In genomic region chr3:107855710-107856109, GRCh38 we compare ENCODE assay signal across 8 cellular contexts.
DNase-seq lines count a peak whose midpoint lies in the region; ATAC-seq, FAIRE-seq and TF ChIP-seq lines count a peak whose summit lies in the region.

No MANE protein-coding gene starts in this region.

- TF ChIP-seq CTCF in GM06990 (IDR thresholded peaks at IDR 0.05; ENCODE audit: insufficient read depth, low read length, poor library complexity, severe bottlenecking) (peak; percentile 43), RWPE2 (IDR thresholded peaks at IDR 0.05; ENCODE audit: poor library complexity, severe bottlenecking) (peak; percentile 9), keratinocyte (optimal IDR thresholded peaks at IDR 0.05 in 1 of 3, IDR thresholded peaks at IDR 0.05 in 1 of 3, conservative IDR thresholded peaks at IDR 0.05 in 1 of 3; ENCODE audit: extremely low read depth in 1 of 3, insufficient read depth in 2 of 3, low read length in 3 of 3) (peak in 1 of 3 experiments; percentile 32), lower leg skin (IDR thresholded peaks at IDR 0.05) (no peak)

- H3K9me1 ChIP-seq in keratinocyte (ENCODE audit: control insufficient read depth, extremely low read depth, insufficient read depth, low read length) = no peaks in the 10 kb centered on the region

- H3K9me3 ChIP-seq in RWPE2 (ENCODE audit: severe bottlenecking) (no peaks in the 10 kb centered on the region), keratinocyte (ENCODE audit: control insufficient read depth, low read depth, low read length) (no peaks in the 10 kb centered on the region)

- ATAC-seq in HG03280 (IDR thresholded peaks at IDR 0.05; ENCODE audit: unreplicated experiment) (peak; percentile 72), RWPE2 (ENCODE audit: low read depth) (peak; percentile 58; the same call in 2 of the 3 replicates), GM21737 (IDR thresholded peaks at IDR 0.05; ENCODE audit: unreplicated experiment) (no peak)

- H3K36me3 ChIP-seq in GM06990 (ENCODE audit: control insufficient read depth, insufficient read depth, low read length) (no peaks in the 10 kb centered on the region), RWPE2 (ENCODE audit: low read depth) (no peaks in the 10 kb centered on the region), keratinocyte (ENCODE audit: control insufficient read depth in 2 of 2, extremely low read depth in 1 of 2, insufficient read depth in 2 of 2, low read length in 2 of 2) (no peaks in the 10 kb centered on the region)

- H3K27me3 ChIP-seq in GM06990 (replicated peaks; ENCODE audit: control insufficient read depth, insufficient read depth, low read length) (no peaks in the 10 kb centered on the region), RWPE2 (ENCODE audit: insufficient read depth, poor library complexity, severe bottlenecking) (no peaks in the 10 kb centered on the region), keratinocyte (ENCODE audit: control insufficient read depth, extremely low read depth, insufficient read depth, low read length) (no peaks in the 10 kb centered on the region)

- WGBS in lower leg skin, 2 donors = 77 to 78% methylated on average over 5 of the region's 5 CpGs

- H2AFZ ChIP-seq in keratinocyte (ENCODE audit: control insufficient read depth, low read length) = no peak overlapping the region

- intact Hi-C loops in lower leg skin (cut with DNase I; ENCODE audit: low total_unique reads) = no loop called here

- no peak for DNase-seq in GM06990 (ENCODE audit: extremely low read depth, insufficient read length)
- no peak for DNase-seq in RWPE2 (ENCODE audit: low spot score)
- DNase-seq in keratinocyte (ENCODE audit: low read depth, low spot score) = no peak
- DNase-seq in germinal center (ENCODE audit: low spot score) = no peak
- no peak for DNase-seq in lower leg skin (ENCODE audit: low spot score in 2 of 2)
- DNase-seq in SKM-1 (lab: John Stamatoyannopoulos, UW; ENCODE audit: unreplicated experiment) = no peak

- dilution Hi-C loops in keratinocyte (cut with MboI; ENCODE audit: extremely low pct_ligation_motif_present, low sequenced_read_pairs) = no loop called here

- H3K4me3 ChIP-seq in GM06990 (replicated peaks; ENCODE audit: low read depth, low read length) (no peak overlapping the region), RWPE2 (ENCODE audit: severe bottlenecking) (no peak overlapping the region), keratinocyte (ENCODE audit: control insufficient read depth in 2 of 3, extremely low read depth in 1 of 3, insufficient read depth in 2 of 3, low read depth in 1 of 3, low read length in 3 of 3) (no peak overlapping the region), lower leg skin (ENCODE audit: low read depth, poor library complexity, severe bottlenecking) (no peak overlapping the region)

- H3K27ac ChIP-seq in RWPE2 (ENCODE audit: poor library complexity, severe bottlenecking) (no peak overlapping the region), keratinocyte (ENCODE audit: control insufficient read depth, insufficient read depth, low read length) (no peak overlapping the region)

- no peak for TF ChIP-seq POLR2A in lower leg skin (IDR thresholded peaks at IDR 0.05)

- FAIRE-seq in keratinocyte (lab: Jason Lieb, UNC) = peak; percentile 53

- H3K9ac ChIP-seq in keratinocyte (ENCODE audit: control insufficient read depth, extremely low read depth, insufficient read depth, low read length) = no peak overlapping the region

- H3K4me1 ChIP-seq in RWPE2 (ENCODE audit: insufficient read depth, poor library complexity, severe bottlenecking) = no peaks in the 10 kb centered on the region
- H3K4me1 ChIP-seq in keratinocyte (ENCODE audit: control insufficient read depth, extremely low read depth, insufficient read depth, low read length) = no peaks in the 10 kb centered on the region

- H3K4me2 ChIP-seq in keratinocyte (ENCODE audit: control insufficient read depth, extremely low read depth, insufficient read depth, low read depth, low read length) = no peak overlapping the region

- no peaks in the 10 kb centered on the region for H3K79me2 ChIP-seq in keratinocyte (ENCODE audit: control insufficient read depth, insufficient read depth, low read length)

- no peaks in the 10 kb centered on the region for H4K20me1 ChIP-seq in keratinocyte (ENCODE audit: control insufficient read depth, extremely low read depth, insufficient read depth, low read length)

Comparison
In these comparisons a context has a peak if more than half of its experiments do, and no peak if none do; other contexts are left out.
1. CTCF ChIP-seq: peak in GM06990 (single experiment) and RWPE2 (single experiment); none in lower leg skin (0 of 3).